In genomic region chr3:132317229-132317948, GRCh38 we compare ENCODE assay signal across 8 cellular contexts. TPM values are rescaled to one million over a fixed set of nuclear protein-coding genes. Genes with fewer than 3 reads are reported as not detected.
A peak's percentile ranks its signal among the peaks of the same experiment; 100 is the strongest.
DNase-seq lines count a peak whose midpoint lies in the region; ATAC-seq and TF ChIP-seq lines count a peak whose summit lies in the region.

A gene with protein sequence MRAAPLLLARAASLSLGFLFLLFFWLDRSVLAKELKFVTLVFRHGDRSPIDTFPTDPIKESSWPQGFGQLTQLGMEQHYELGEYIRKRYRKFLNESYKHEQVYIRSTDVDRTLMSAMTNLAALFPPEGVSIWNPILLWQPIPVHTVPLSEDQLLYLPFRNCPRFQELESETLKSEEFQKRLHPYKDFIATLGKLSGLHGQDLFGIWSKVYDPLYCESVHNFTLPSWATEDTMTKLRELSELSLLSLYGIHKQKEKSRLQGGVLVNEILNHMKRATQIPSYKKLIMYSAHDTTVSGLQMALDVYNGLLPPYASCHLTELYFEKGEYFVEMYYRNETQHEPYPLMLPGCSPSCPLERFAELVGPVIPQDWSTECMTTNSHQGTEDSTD (plus strand): TSS chr3:132317407. CDS start chr3:132317457, 50 bp downstream.

- peak within 1 kb of the TSS; percentile 18 for H3K4me2 ChIP-seq in Karpas-422 (ENCODE audit: low read depth, low read length, poor library complexity, severe bottlenecking)

- intact Hi-C loops in testis (cut with DNase I; ENCODE audit: low total_unique reads): no loop called here

- H3K36me3 ChIP-seq in Karpas-422 (ENCODE audit: insufficient read depth, low read length) (no peaks in the 10 kb centered on the region), iPS-20b (ENCODE audit: insufficient read depth, low read depth, low read length) (no peaks in the 10 kb centered on the region), testis (ENCODE audit: low read depth, missing control alignments) (no peaks in the 10 kb centered on the region)

- H3K9me2 ChIP-seq in Karpas-422 (replicated peaks; ENCODE audit: insufficient read depth, low read length): no peaks in the 10 kb centered on the region

- H3K9me3 ChIP-seq in Karpas-422 (ENCODE audit: low read length) (no peaks in the 10 kb centered on the region), iPS-20b (ENCODE audit: insufficient read depth, low read depth, low read length) (no peaks in the 10 kb centered on the region), testis (no peaks in the 10 kb centered on the region)

- no peaks in the 10 kb centered on the region for H3K79me2 ChIP-seq in Karpas-422 (ENCODE audit: low read length)

- H3K4me3 ChIP-seq in Karpas-422 (ENCODE audit: low read length): peak within 1 kb of the TSS; percentile 4; the same call in 1 of the 2 replicates
- H3K4me3 ChIP-seq in iPS-20b (ENCODE audit: low read length): peak within 1 kb of the TSS; percentile 12; the same call in 1 of the 2 replicates
- no peak within 1 kb of the TSS for H3K4me3 ChIP-seq in testis

- no peak for TF ChIP-seq POLR2A in testis (IDR thresholded peaks at IDR 0.05)

- H3K9ac ChIP-seq in Karpas-422 (ENCODE audit: low read length): peak within 1 kb of the TSS; percentile 2; the same call in 1 of the 2 replicates
- H3K9ac ChIP-seq in iPS-20b (ENCODE audit: low read depth, low read length): peak within 1 kb of the TSS; percentile 5; the same call in 1 of the 2 replicates

- 29 to 38% methylated on average over 6 of the region's 6 CpGs for WGBS in testis, 2 donors

- ATAC-seq in GM18520 (IDR thresholded peaks at IDR 0.05; ENCODE audit: unreplicated experiment): peak; percentile 52

- no peaks in the 10 kb centered on the region for H4K20me1 ChIP-seq in Karpas-422 (ENCODE audit: insufficient read depth, low read depth, low read length)

- no peak within 1 kb of the TSS for H2AFZ ChIP-seq in Karpas-422 (ENCODE audit: low read length)

- H3K27ac ChIP-seq in Karpas-422 (ENCODE audit: low read length): no peak within 1 kb of the TSS
- no peak within 1 kb of the TSS for H3K27ac ChIP-seq in iPS-20b (ENCODE audit: low read length)
- H3K27ac ChIP-seq in testis: peak within 1 kb of the TSS; percentile 70 to 81

- H3K27me3 ChIP-seq in Karpas-422 (ENCODE audit: low read length): no peaks in the 10 kb centered on the region
- H3K27me3 ChIP-seq in iPS-20b (ENCODE audit: insufficient read depth, low read length): no peaks in the 10 kb centered on the region
- no peaks in the 10 kb centered on the region for H3K27me3 ChIP-seq in testis

- DNase-seq in Karpas-422 (peak; percentile 75), amniotic epithelial cell (ENCODE audit: low read depth) (peak; percentile 91), testis (peak; percentile 66), SHP77 treated with DMSO at 0.1 percent for 48 hours (lab: John Stamatoyannopoulos, UW) (no peak), COR-L47 (lab: John Stamatoyannopoulos, UW) (no peak)
- no peak for DNase-seq in activated effector memory CD4-positive, alpha-beta T cell treated with Interleukin-2 at 50 U/mL for 16 hours

- peaks cover 16% of the 10 kb centered on the region for H3K4me1 ChIP-seq in Karpas-422 (ENCODE audit: low read length)
- H3K4me1 ChIP-seq in iPS-20b (ENCODE audit: insufficient read depth, low read length): peaks cover 26% of the 10 kb centered on the region; the same call in 1 of the 2 replicates
- H3K4me1 ChIP-seq in testis: peaks cover 18% of the 10 kb centered on the region

- no peak for TF ChIP-seq CTCF in testis (IDR thresholded peaks at IDR 0.05)

RNA-seq across cellular contexts. Expression of the gene that starts here (rescaled TPM):
- total RNA-seq in Karpas-422 (2014; rRNA removed; shearing (Covaris generic); ENCODE audit: low replicate concordance): 0.36 and 0.71 TPM in 2 replicates
- 1 to 10 TPM; 5.8 to 7.9 TPM for total RNA-seq in testis
- polyA plus RNA-seq in testis (ENCODE audit: insufficient read depth, low read depth, low replicate concordance): 2.6 TPM

Comparison
In these comparisons a context has a peak if more than half of its experiments do, and no peak if none do; other contexts are left out.
1. Peak in DNase-seq, H3K4me3 ChIP-seq, H3K9ac ChIP-seq and H3K4me2 ChIP-seq in Karpas-422; RNA of the gene not detected or under 1 TPM.
2. DNase-seq: peak in amniotic epithelial cell (single experiment) and testis (single experiment); none in SHP77 treated with DMSO at 0.1 percent for 48 hours (single experiment), COR-L47 (single experiment) and activated effector memory CD4-positive, alpha-beta T cell treated with Interleukin-2 at 50 U/mL for 16 hours (single experiment).
3. H3K27ac ChIP-seq: peak in testis (2 of 2); none in Karpas-422 (single experiment) and iPS-20b (single experiment).